ENCODE assay signal across 19 cellular contexts in genomic region chr16:87047221-87048037, GRCh38.
A peak's percentile ranks its signal among the peaks of the same experiment; 100 is the strongest.
DNase-seq lines count a peak whose midpoint lies in the region; ATAC-seq and TF ChIP-seq lines count a peak whose summit lies in the region.
"Had no signal": no experiment of that assay in that cellular context is flagged by ENCODE, and none has a peak within 500 bp of the region (broad histone marks: within the 10 kb centered on the region; RNA-seq: fewer than 3 reads in every experiment).

No MANE protein-coding gene starts in this region.

- H3K4me1 ChIP-seq in H9 (ENCODE audit: insufficient read depth, low read length) (no peaks in the 10 kb centered on the region), endodermal cell (ENCODE audit: control insufficient read depth, insufficient read depth, low read length) (peaks cover 15% of the 10 kb centered on the region)
- H3K4me1 ChIP-seq: Peyer's patch had no signal

- H3T11ph ChIP-seq in H9 (ENCODE audit: low read length), result no peak overlapping the region

- no peak overlapping the region for H3K4ac ChIP-seq in H9 (ENCODE audit: low read depth, low read length)

- H3K9me3 ChIP-seq in H9 (ENCODE audit: control insufficient read depth, low read depth, low read length), result no peaks in the 10 kb centered on the region
- H3K9me3 ChIP-seq in endodermal cell (ENCODE audit: control insufficient read depth, low read length), result no peaks in the 10 kb centered on the region
- H3K9me3 ChIP-seq: pancreas, Peyer's patch, thoracic aorta had no signal

- H3K36me3 ChIP-seq in endodermal cell (ENCODE audit: control insufficient read depth, insufficient read depth, low read length), result no peaks in the 10 kb centered on the region
- H3K36me3 ChIP-seq: pancreas, Peyer's patch, thoracic aorta had no signal

- H2BK20ac ChIP-seq in H9 (ENCODE audit: low read depth, low read length, poor library complexity, severe bottlenecking), result no peak overlapping the region

- no peak overlapping the region for H3K14ac ChIP-seq in H9 (ENCODE audit: insufficient read depth, low read length)

- H3K79me1 ChIP-seq in H9 (ENCODE audit: insufficient read depth, low read depth, low read length, poor library complexity, severe bottlenecking), result no peaks in the 10 kb centered on the region

- no peaks in the 10 kb centered on the region for H3K36me3 Mint-ChIP-seq in H9 (ENCODE audit: insufficient read depth in 1 of 3, low read depth in 3 of 3)
- H3K36me3 Mint-ChIP-seq in endodermal cell (ENCODE audit: low read depth), result no peaks in the 10 kb centered on the region
- no peaks in the 10 kb centered on the region for H3K36me3 Mint-ChIP-seq in type B pancreatic cell

- H3K23me2 ChIP-seq in H9 (ENCODE audit: insufficient read length, low read depth, low read length, poor library complexity, severe bottlenecking), result no peaks in the 10 kb centered on the region

- H3K4me3 ChIP-seq in endodermal cell (ENCODE audit: low read length), result peak overlapping the region; percentile 12
- H3K4me3 ChIP-seq: pancreas, Peyer's patch, skin epidermis, thoracic aorta had no signal

- H3K4me1 Mint-ChIP-seq in H9, result peaks cover 18 to 30% of the 10 kb centered on the region in 2 experiments
- H3K4me1 Mint-ChIP-seq in endodermal cell, result peaks cover 40% of the 10 kb centered on the region
- peaks cover 39% of the 10 kb centered on the region for H3K4me1 Mint-ChIP-seq in type B pancreatic cell (ENCODE audit: unreplicated experiment)
- H3K4me1 Mint-ChIP-seq: activated CD4-positive, alpha-beta memory T cell treated with anti-CD3 and anti-CD28 coated beads, Interleukin-2, amount 10 ng/mL, durations not matched to agents 7 days and 5 days; central memory CD8-positive, alpha-beta T cell had no signal

- no peak overlapping the region for H4K5ac ChIP-seq in H9 (ENCODE audit: insufficient read length, low read depth, low read length)

- DNase-seq in A172 (ENCODE audit: low spot score) (peak; percentile 20), H9 (no peak), NCI-H69 (lab: John Stamatoyannopoulos, UW) (peak; percentile 80), endodermal cell (peak; percentile 74), NCI-H2196 treated with DMSO at 0.1 percent for 48 hours (lab: John Stamatoyannopoulos, UW; ENCODE audit: unreplicated experiment) (no peak), type B pancreatic cell (ENCODE audit: extremely low spot score, unreplicated experiment) (no peak)
- no peak for DNase-seq in stimulated activated CD4-positive, alpha-beta T cell treated with anti-CD3 and anti-CD28 coated beads, Interleukin-1b, Interleukin-23, amount 100 ng/mL, for 48 hours
- DNase-seq: activated CD4-positive, alpha-beta memory T cell treated with anti-CD3 and anti-CD28 coated beads, Interleukin-2, amount 10 ng/mL, durations not matched to agents 7 days and 5 days; GF-D8; left colon; MV-4-11; NCI-H510A; pancreas; Peyer's patch had no signal

- H2BK120ac ChIP-seq in H9 (ENCODE audit: low read depth, low read length, poor library complexity, severe bottlenecking), result no peak overlapping the region

- no peak overlapping the region for H2AFZ ChIP-seq in H9 (ENCODE audit: low read length)

- H3K27ac Mint-ChIP-seq in H9, result peak overlapping the region in 2 of 3 experiments; percentile 28 to 83; a peak in 3 of 7 replicates
- peak overlapping the region; percentile 55 for H3K27ac Mint-ChIP-seq in endodermal cell
- no peak overlapping the region for H3K27ac Mint-ChIP-seq in type B pancreatic cell
- H3K27ac Mint-ChIP-seq: activated CD4-positive, alpha-beta memory T cell treated with anti-CD3 and anti-CD28 coated beads, Interleukin-2, amount 10 ng/mL, durations not matched to agents 7 days and 5 days; activated T-helper 1 cell treated with anti-CD3 and anti-CD28 coated beads, Interleukin-12 subunit alpha, Interleukin-12 subunit beta, Interleukin-2, Interleukin-4 antibody, amounts not matched to agents 30 ng/mL and 10 ng/mL and 1 ng/mL, durations not matched to agents 14 hours and 24 hours and 36 hours had no signal

- H3K23ac ChIP-seq in H9 (ENCODE audit: insufficient read length, low read depth, low read length), result no peak overlapping the region

- H2AK5ac ChIP-seq in H9 (ENCODE audit: insufficient read length, low read length), result no peak overlapping the region

- H3K79me2 ChIP-seq in H9 (ENCODE audit: insufficient read depth, low read length), result no peaks in the 10 kb centered on the region

- H2BK5ac ChIP-seq in H9 (ENCODE audit: insufficient read length, low read length), result no peak overlapping the region

- H3K9me3 Mint-ChIP-seq in H9 (no peaks in the 10 kb centered on the region; a peak in 1 of 5 replicates), endodermal cell (no peaks in the 10 kb centered on the region), type B pancreatic cell (no peaks in the 10 kb centered on the region)
- H3K9me3 Mint-ChIP-seq: activated T-helper 1 cell treated with anti-CD3 and anti-CD28 coated beads, Interleukin-12 subunit alpha, Interleukin-12 subunit beta, Interleukin-2, Interleukin-4 antibody, amounts not matched to agents 30 ng/mL and 10 ng/mL and 1 ng/mL, durations not matched to agents 14 hours and 24 hours and 36 hours; central memory CD8-positive, alpha-beta T cell had no signal

- H3K27ac ChIP-seq in H9 (ENCODE audit: insufficient read length, low read depth, low read length) (no peak overlapping the region), endodermal cell (ENCODE audit: low read depth, low read length) (no peak overlapping the region)
- H3K27ac ChIP-seq: pancreas, Peyer's patch, skin epidermis, thoracic aorta had no signal

- no peak overlapping the region for H2BK15ac ChIP-seq in H9 (ENCODE audit: low read depth, low read length)

- H4K91ac ChIP-seq in H9 (ENCODE audit: insufficient read length, low read depth, low read length), result no peak overlapping the region

- H3K4me3 Mint-ChIP-seq in H9 (no peak overlapping the region; a peak in 1 of 5 replicates), endodermal cell (peak overlapping the region; percentile 31), type B pancreatic cell (no peak overlapping the region)
- H3K4me3 Mint-ChIP-seq: activated CD4-positive, alpha-beta memory T cell treated with anti-CD3 and anti-CD28 coated beads, Interleukin-2, amount 10 ng/mL, durations not matched to agents 7 days and 5 days; activated T-helper 1 cell treated with anti-CD3 and anti-CD28 coated beads, Interleukin-12 subunit alpha, Interleukin-12 subunit beta, Interleukin-2, Interleukin-4 antibody, amounts not matched to agents 30 ng/mL and 10 ng/mL and 1 ng/mL, durations not matched to agents 14 hours and 24 hours and 36 hours; central memory CD8-positive, alpha-beta T cell had no signal

- no peaks in the 10 kb centered on the region; the same call in 1 of the 2 replicates for H3K27me3 ChIP-seq in H9 (ENCODE audit: insufficient read depth, low read length)
- H3K27me3 ChIP-seq in endodermal cell (ENCODE audit: control insufficient read depth, insufficient read depth, low read length, poor library complexity, severe bottlenecking), result no peaks in the 10 kb centered on the region
- H3K27me3 ChIP-seq: pancreas, Peyer's patch had no signal

- H3K9ac ChIP-seq in H9 (ENCODE audit: extremely low read depth, insufficient read length, low read length) (no peak overlapping the region), endodermal cell (ENCODE audit: extremely low read depth, low read length, poor library complexity, severe bottlenecking) (peak overlapping the region; percentile 3)

- H2BK12ac ChIP-seq in H9 (ENCODE audit: insufficient read length, low read depth, low read length), result no peak overlapping the region

- WGBS in H9 (ENCODE audit: extremely low coverage, insufficient read length, low lambda C conversion rate), result no CpG with 5 or more reads among the region's 13 CpGs
- WGBS in endodermal cell (ENCODE audit: insufficient coverage in 1 of 2, insufficient read length in 1 of 2), 2 experiments, result 54 to 56% methylated on average over 10 to 13 of the region's 13 CpGs

- H3K27me3 Mint-ChIP-seq in H9 (ENCODE audit: low read depth), result peaks cover 10% of the 10 kb centered on the region; the same call in 1 of the 2 replicates
- H3K27me3 Mint-ChIP-seq in endodermal cell (ENCODE audit: insufficient read depth), result peaks cover 34% of the 10 kb centered on the region
- peaks cover 71% of the 10 kb centered on the region for H3K27me3 Mint-ChIP-seq in type B pancreatic cell

- no peak overlapping the region for H4K8ac ChIP-seq in H9 (replicated peaks; ENCODE audit: insufficient read length, low read depth, low read length)

- ATAC-seq in GM21529 (IDR thresholded peaks at IDR 0.05; ENCODE audit: unreplicated experiment), result no peak
- ATAC-seq: left colon had no signal

- H4K20me1 ChIP-seq in H9 (ENCODE audit: control insufficient read depth, insufficient read depth, insufficient read length), result no peaks in the 10 kb centered on the region

- no peak overlapping the region for H3K4me2 ChIP-seq in H9 (ENCODE audit: insufficient read depth, insufficient read length, low read length)

- H3K18ac ChIP-seq in H9 (ENCODE audit: insufficient read length, low read depth, low read length), result no peak overlapping the region

- no peak overlapping the region for H3K56ac ChIP-seq in H9 (ENCODE audit: insufficient read length, low read depth, low read length)

- TF ChIP-seq CTCF in H9 (conservative IDR thresholded peaks at IDR 0.05) (no peak), endodermal cell (conservative IDR thresholded peaks at IDR 0.05) (no peak), type B pancreatic cell (conservative IDR thresholded peaks at IDR 0.05) (no peak)

Comparison
In these comparisons a context has a peak if more than half of its experiments do, and no peak if none do; other contexts are left out.
1. DNase-seq: peak in A172 (single experiment), NCI-H69 (single experiment) and endodermal cell (single experiment); none in H9 (single experiment), NCI-H2196 treated with DMSO at 0.1 percent for 48 hours (single experiment), type B pancreatic cell (single experiment) and stimulated activated CD4-positive, alpha-beta T cell treated with anti-CD3 and anti-CD28 coated beads, Interleukin-1b, Interleukin-23, amount 100 ng/mL, for 48 hours (single experiment).